10 cellular contexts compared by ENCODE assay signal in genomic region chr18:75213610-75214009, GRCh38. TPM values are rescaled to one million over a fixed set of nuclear protein-coding genes. Genes with fewer than 3 reads are reported as not detected.
DNase-seq lines count a peak whose midpoint lies in the region; ATAC-seq and TF ChIP-seq lines count a peak whose summit lies in the region.
"Had no signal": no experiment of that assay in that cellular context is flagged by ENCODE, and none has a peak within 500 bp of the region (broad histone marks: within the 10 kb centered on the region; RNA-seq: fewer than 3 reads in every experiment).

No MANE protein-coding gene starts in this region.

- peaks cover 64% of the 10 kb centered on the region for H4K20me1 ChIP-seq in OCI-LY3 (ENCODE audit: insufficient read depth, low read length)

- H3K27ac ChIP-seq in OCI-LY3 (ENCODE audit: low read length) (no peak overlapping the region), transverse colon (peak overlapping the region; percentile 88 to 95 (median 90))
- H3K27ac ChIP-seq: epithelial cell of prostate had no signal

- H3K36me3 Mint-ChIP-seq in activated naive CD4-positive, alpha-beta T cell treated with anti-CD3 and anti-CD28 coated beads, Interleukin-2, amount 50 U/mL, for 24 hours = peaks cover 2% of the 10 kb centered on the region

- no peak overlapping the region for H3K9ac ChIP-seq in OCI-LY3 (ENCODE audit: low read length)

- H3K4me1 Mint-ChIP-seq in activated naive CD4-positive, alpha-beta T cell treated with anti-CD3 and anti-CD28 coated beads, Interleukin-2, amount 50 U/mL, for 24 hours = peaks cover 74% of the 10 kb centered on the region

- H3K4me2 ChIP-seq in OCI-LY3 (ENCODE audit: low read length) = peak overlapping the region; percentile 85

- no peaks in the 10 kb centered on the region for H3K9me3 Mint-ChIP-seq in activated naive CD4-positive, alpha-beta T cell treated with anti-CD3 and anti-CD28 coated beads, Interleukin-2, amount 50 U/mL, for 24 hours

- H3K4me3 Mint-ChIP-seq in activated naive CD4-positive, alpha-beta T cell treated with anti-CD3 and anti-CD28 coated beads, Interleukin-2, amount 50 U/mL, for 24 hours = peak overlapping the region; percentile 24

- peak overlapping the region; percentile 59 for H3K27ac Mint-ChIP-seq in activated naive CD4-positive, alpha-beta T cell treated with anti-CD3 and anti-CD28 coated beads, Interleukin-2, amount 50 U/mL, for 24 hours

- H2AFZ ChIP-seq in OCI-LY3 (ENCODE audit: low read depth, low read length) = no peak overlapping the region

- no peak for TF ChIP-seq POLR2A in transverse colon (IDR thresholded peaks at IDR 0.05)

- DNase-seq in activated naive CD4-positive, alpha-beta T cell treated with anti-CD3 and anti-CD28 coated beads, Interleukin-2, amount 50 U/mL, for 16 hours = no peak
- DNase-seq in fibroblast of peridontal ligament (ENCODE audit: extremely low read depth) (peak; percentile 57), transverse colon (no peak), H4 (ENCODE audit: low spot score) (no peak)
- DNase-seq: occipital lobe had no signal

- TF ChIP-seq CTCF in OCI-LY3 (IDR thresholded peaks at IDR 0.05; ENCODE audit: low read depth, low read length) (no peak), transverse colon (IDR thresholded peaks at IDR 0.05) (no peak)

- H3K27me3 ChIP-seq in OCI-LY3 (ENCODE audit: low read depth, low read length) (no peaks in the 10 kb centered on the region), transverse colon (no peaks in the 10 kb centered on the region)

- no peaks in the 10 kb centered on the region for H3K9me3 ChIP-seq in OCI-LY3 (ENCODE audit: insufficient read depth, low read length)
- no peaks in the 10 kb centered on the region for H3K9me3 ChIP-seq in transverse colon

- H3K4me3 ChIP-seq in OCI-LY3 (ENCODE audit: low read length) (no peak overlapping the region), transverse colon (peak overlapping the region in 1 of 4 donors; percentile 71)

- no peak for ATAC-seq in HG03442 (IDR thresholded peaks at IDR 0.05; ENCODE audit: unreplicated experiment)
- no peak for ATAC-seq in GM18873 (IDR thresholded peaks at IDR 0.05; ENCODE audit: low FRiP score, unreplicated experiment)

- TF ChIP-seq EP300 in transverse colon (IDR thresholded peaks at IDR 0.05; ENCODE audit: low read depth) = no peak

- H3K79me2 ChIP-seq in OCI-LY3 (ENCODE audit: low read length) = peaks cover 91% of the 10 kb centered on the region

- no peaks in the 10 kb centered on the region for H3K27me3 Mint-ChIP-seq in activated naive CD4-positive, alpha-beta T cell treated with anti-CD3 and anti-CD28 coated beads, Interleukin-2, amount 50 U/mL, for 24 hours

- 22 to 27% methylated on average over 3 of the region's 3 CpGs for WGBS in transverse colon (ENCODE audit: low coverage in 1 of 2), 2 donors

- intact Hi-C loops in transverse colon (cut with DNase I; ENCODE audit: low total_unique reads) = loop anchor here (10.0 kb wide), 1 partner anchor 261 kb away; no protein-coding TSS in a partner anchor

- in situ Hi-C loops in transverse colon (cut with MboI; ENCODE audit: low pct_ligation_motif_present in 1 of 4, low pct_unique_long_range_greater_than_20kb in 1 of 4, low sequenced_read_pairs in 3 of 4) = loop anchor here in 1 of 4 donors (25.0 kb wide), 1 partner anchor 726 kb away; the partner anchor contains the start of gene CNDP2

- H3K36me3 ChIP-seq in OCI-LY3 (replicated peaks; ENCODE audit: low read depth, low read length) (peaks cover 37% of the 10 kb centered on the region), transverse colon (no peaks in the 10 kb centered on the region)

- H3K4me1 ChIP-seq in OCI-LY3 (ENCODE audit: low read length) (peaks cover 50% of the 10 kb centered on the region), transverse colon (peaks cover 19 to 70% (median 63%) of the 10 kb centered on the region in 4 donors)

RNA-seq across cellular contexts. Expression of gene TSHZ1, which starts 3.0 kb away (rescaled TPM):
- 10 to 100 TPM; 16.3 to 34.8 (median 29.8) TPM for total RNA-seq in transverse colon
- total RNA-seq in H4 (2014; rRNA removed; shearing (Covaris generic)) = 4.8 and 8.9 TPM in 2 replicates

RNA-seq across cellular contexts. Expression of gene PTGR3, which starts 4.7 kb away (rescaled TPM):
- 10 to 100 TPM; 10.1 to 45.9 (median 23.4) TPM for total RNA-seq in transverse colon
- 14.0 and 16.5 TPM in 2 replicates for total RNA-seq in H4 (2014; rRNA removed; shearing (Covaris generic))
